ENCODE assay signal across 19 cellular contexts in the genomic region with DNA sequence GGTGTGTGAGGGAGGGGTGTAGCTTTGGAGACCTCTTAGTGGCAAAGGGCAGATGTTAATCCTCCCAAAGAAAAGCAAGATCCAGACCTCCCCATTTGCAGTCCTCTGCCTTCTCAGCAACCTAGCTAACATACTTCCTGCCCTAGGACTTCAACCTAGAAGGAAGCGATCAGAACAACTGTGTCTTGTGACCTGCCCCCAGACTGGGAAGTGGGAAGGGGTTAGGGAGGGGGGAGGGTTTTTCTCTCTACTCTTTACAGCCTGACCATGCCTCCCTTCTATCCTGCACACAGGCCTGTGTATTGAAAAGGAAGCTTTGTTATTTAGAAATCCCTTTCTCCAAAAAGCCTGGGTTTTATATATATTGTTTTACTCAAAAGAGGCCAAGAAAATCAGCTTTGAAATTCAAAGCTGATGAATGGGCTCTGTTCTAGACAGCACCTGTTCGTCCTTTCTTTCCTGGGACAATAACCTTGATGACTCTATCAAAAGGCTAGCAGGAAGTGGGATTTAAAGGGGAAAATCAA. TPM values are rescaled to one million over a fixed set of nuclear protein-coding genes. Genes with fewer than 3 reads are reported as not detected.
A peak's percentile ranks its signal among the peaks of the same experiment; 100 is the strongest.
DNase-seq lines count a peak whose midpoint lies in the region; ATAC-seq and TF ChIP-seq lines count a peak whose summit lies in the region.
"Had no signal": no experiment of that assay in that cellular context is flagged by ENCODE, and none has a peak within 500 bp of the region (broad histone marks: within the 10 kb centered on the region; RNA-seq: fewer than 3 reads in every experiment).

No MANE protein-coding gene starts in this region.

- no peak overlapping the region for H3K4me2 ChIP-seq in Loucy (ENCODE audit: low read depth, low read length, poor library complexity, severe bottlenecking)
- H3K4me2 ChIP-seq: smooth muscle cell had no signal

- no peak for DNase-seq in Calu3
- peak; percentile 12 for DNase-seq in UCSD-AML1 (lab: John Stamatoyannopoulos, UW; ENCODE audit: unreplicated experiment)
- peak; percentile 25 for DNase-seq in left kidney (ENCODE audit: low read depth, low spot score)
- no peak for DNase-seq in KG1 (lab: John Stamatoyannopoulos, UW)
- no peak for DNase-seq in activated CD4-positive, alpha-beta T cell treated with anti-CD3 and anti-CD28 coated beads, Interleukin-2, amount 10 ng/mL, durations not matched to agents 24 days and 14 days
- DNase-seq in CD4-positive, alpha-beta T cell = no peak
- DNase-seq: activated CD4-positive, alpha-beta T cell treated with anti-CD3 and anti-CD28 coated beads, Interleukin-2, amount 50 U/mL, for 1 hour; activated naive CD4-positive, alpha-beta T cell treated with Interleukin-2 at 50 U/mL for 16 hours; cerebellar nuclear complex; effector memory CD8-positive, alpha-beta T cell; GDM1; NCI-H1436 treated with DMSO at 0.1 percent for 48 hours; psoas muscle; testis had no signal

- CTCF ChIA-PET in Calu3 (lab: Charles Lee) = no interaction called here
- CTCF ChIA-PET in CD4-positive, alpha-beta T cell (lab: Charles Lee) = no interaction called here

- H3K4me1 Mint-ChIP-seq in Calu3 (ENCODE audit: low read depth, unreplicated experiment) = peaks cover 13% of the 10 kb centered on the region
- H3K4me1 Mint-ChIP-seq in activated CD4-positive, alpha-beta T cell treated with anti-CD3 and anti-CD28 coated beads, Interleukin-2, amount 10 ng/mL, durations not matched to agents 24 days and 14 days = no peaks in the 10 kb centered on the region
- no peaks in the 10 kb centered on the region for H3K4me1 Mint-ChIP-seq in CD4-positive, alpha-beta T cell (ENCODE audit: low read depth)

- H3K9me3 Mint-ChIP-seq in Calu3 (ENCODE audit: low read depth, unreplicated experiment) = no peaks in the 10 kb centered on the region
- H3K9me3 Mint-ChIP-seq in activated CD4-positive, alpha-beta T cell treated with anti-CD3 and anti-CD28 coated beads, Interleukin-2, amount 10 ng/mL, durations not matched to agents 24 days and 14 days = no peaks in the 10 kb centered on the region
- no peaks in the 10 kb centered on the region for H3K9me3 Mint-ChIP-seq in CD4-positive, alpha-beta T cell
- H3K9me3 Mint-ChIP-seq: effector memory CD8-positive, alpha-beta T cell had no signal

- no peaks in the 10 kb centered on the region for H3F3A ChIP-seq in Loucy (ENCODE audit: low read depth)

- H3K27me3 Mint-ChIP-seq in Calu3 (ENCODE audit: unreplicated experiment) = no peaks in the 10 kb centered on the region
- H3K27me3 Mint-ChIP-seq in activated CD4-positive, alpha-beta T cell treated with anti-CD3 and anti-CD28 coated beads, Interleukin-2, amount 10 ng/mL, durations not matched to agents 24 days and 14 days = no peaks in the 10 kb centered on the region
- no peaks in the 10 kb centered on the region for H3K27me3 Mint-ChIP-seq in CD4-positive, alpha-beta T cell
- H3K27me3 Mint-ChIP-seq: effector memory CD8-positive, alpha-beta T cell had no signal

- H3K4me3 ChIP-seq in Loucy (ENCODE audit: low read length, poor library complexity, severe bottlenecking) = no peak overlapping the region
- H3K4me3 ChIP-seq: GM12878, K562, psoas muscle, smooth muscle cell, testis had no signal

- ATAC-seq in GM18520 (IDR thresholded peaks at IDR 0.05; ENCODE audit: unreplicated experiment) = no peak
- no peak for ATAC-seq in CD4-positive, alpha-beta T cell (ENCODE audit: poor library complexity)
- ATAC-seq: effector memory CD8-positive, alpha-beta T cell; GM12878; K562; psoas muscle had no signal

- no peaks in the 10 kb centered on the region for H3K79me2 ChIP-seq in Loucy (ENCODE audit: insufficient read depth, low read length)

- POLR2A ChIA-PET in CD4-positive, alpha-beta T cell (lab: Charles Lee) = no interaction called here

- H2AFZ ChIP-seq in Loucy (ENCODE audit: low read length) = 0 out of 2 replicates have a peak overlapping the region, but pooled peaks have one; percentile 36

- H3K36me3 Mint-ChIP-seq in Calu3 (ENCODE audit: insufficient read depth, unreplicated experiment) = no peaks in the 10 kb centered on the region
- H3K36me3 Mint-ChIP-seq in activated CD4-positive, alpha-beta T cell treated with anti-CD3 and anti-CD28 coated beads, Interleukin-2, amount 10 ng/mL, durations not matched to agents 24 days and 14 days (ENCODE audit: low read depth) = no peaks in the 10 kb centered on the region
- peaks cover 9% of the 10 kb centered on the region for H3K36me3 Mint-ChIP-seq in CD4-positive, alpha-beta T cell (ENCODE audit: low read depth)

- H3K27ac Mint-ChIP-seq in Calu3 (ENCODE audit: unreplicated experiment) = peak overlapping the region; percentile 71
- H3K27ac Mint-ChIP-seq in activated CD4-positive, alpha-beta T cell treated with anti-CD3 and anti-CD28 coated beads, Interleukin-2, amount 10 ng/mL, durations not matched to agents 24 days and 14 days = no peak overlapping the region
- H3K27ac Mint-ChIP-seq in CD4-positive, alpha-beta T cell = no peak overlapping the region
- H3K27ac Mint-ChIP-seq: effector memory CD8-positive, alpha-beta T cell had no signal

- H3K9me2 ChIP-seq in Loucy (replicated peaks; ENCODE audit: low read depth, low read length) = no peaks in the 10 kb centered on the region

- no TSS peak for BruUV-seq in Calu3 (replicated peaks; lab: Mats Ljungman, UMichigan)

- no peaks in the 10 kb centered on the region for H3K4me1 ChIP-seq in Loucy (ENCODE audit: insufficient read depth, low read length, poor library complexity, severe bottlenecking)
- H3K4me1 ChIP-seq: psoas muscle, testis had no signal

- H3K9ac ChIP-seq in Loucy (ENCODE audit: low read depth, low read length, poor library complexity, severe bottlenecking) = no peak overlapping the region

- H3K4me3 Mint-ChIP-seq in Calu3 (ENCODE audit: low read depth, unreplicated experiment) = no peak overlapping the region
- H3K4me3 Mint-ChIP-seq in activated CD4-positive, alpha-beta T cell treated with anti-CD3 and anti-CD28 coated beads, Interleukin-2, amount 10 ng/mL, durations not matched to agents 24 days and 14 days = no peak overlapping the region
- no peak overlapping the region for H3K4me3 Mint-ChIP-seq in CD4-positive, alpha-beta T cell
- H3K4me3 Mint-ChIP-seq: effector memory CD8-positive, alpha-beta T cell had no signal

- H4K20me1 ChIP-seq in Loucy (ENCODE audit: insufficient read depth, low read length, poor library complexity, severe bottlenecking) = no peaks in the 10 kb centered on the region

- H3K27ac ChIP-seq in CD4-positive, alpha-beta T cell (ENCODE audit: low read depth, low read length) = no peak overlapping the region
- H3K27ac ChIP-seq: psoas muscle, testis had no signal

- no peaks in the 10 kb centered on the region for H3K27me3 ChIP-seq in Loucy (ENCODE audit: insufficient read depth, low read length, poor library complexity, severe bottlenecking)
- H3K27me3 ChIP-seq in CD4-positive, alpha-beta T cell (ENCODE audit: control insufficient read depth, insufficient read depth, low read length) = no peaks in the 10 kb centered on the region
- H3K27me3 ChIP-seq: testis had no signal

- TF ChIP-seq CTCF in Calu3 (IDR thresholded peaks at IDR 0.05; ENCODE audit: unreplicated experiment) (no peak), Loucy (conservative IDR thresholded peaks at IDR 0.05; ENCODE audit: low read length) (no peak)
- TF ChIP-seq CTCF in CD4-positive, alpha-beta T cell (IDR thresholded peaks at IDR 0.05) = no peak

- intact Hi-C loops in Calu3 (cut with micrococcal nuclease; ENCODE audit: unreplicated experiment) = no loop called here
- intact Hi-C loops in activated CD4-positive, alpha-beta T cell treated with anti-CD3 and anti-CD28 coated beads, Interleukin-2, amount 10 ng/mL, durations not matched to agents 24 days and 14 days (cut with micrococcal nuclease) = no loop called here
- intact Hi-C loops in CD4-positive, alpha-beta T cell (cut with DNase I, micrococcal nuclease) = no loop called here

- no peaks in the 10 kb centered on the region for H3K36me3 ChIP-seq in Loucy (ENCODE audit: insufficient read depth, low read length)

- no peaks in the 10 kb centered on the region for H3K9me3 ChIP-seq in Loucy (ENCODE audit: insufficient read depth, low read depth, low read length)
- H3K9me3 ChIP-seq in CD4-positive, alpha-beta T cell (ENCODE audit: control insufficient read depth, low read length) = no peaks in the 10 kb centered on the region
- H3K9me3 ChIP-seq: psoas muscle, testis had no signal

RNA-seq across cellular contexts. Expression of gene SMS, which starts 35.2 kb away (rescaled TPM):
- 215 and 225 TPM in 2 replicates for total RNA-seq in Calu3 (2022)
- 161 and 162 TPM in 2 replicates for total RNA-seq in activated CD4-positive, alpha-beta T cell treated with anti-CD3 and anti-CD28 coated beads, Interleukin-2, amount 10 ng/mL, durations not matched to agents 24 days and 14 days
- total RNA-seq in CD4-positive, alpha-beta T cell = 10 to 100 TPM; 17.8 to 19.6 TPM

RNA-seq across cellular contexts. Expression of gene YY2, which starts 49.5 kb away (rescaled TPM):
- 4.6 and 4.7 TPM in 2 replicates for total RNA-seq in Calu3 (2022)
- total RNA-seq in activated CD4-positive, alpha-beta T cell treated with anti-CD3 and anti-CD28 coated beads, Interleukin-2, amount 10 ng/mL, durations not matched to agents 24 days and 14 days = 1.4 and 2.2 TPM in 2 replicates
- 1 to 10 TPM; 1.0 to 1.2 TPM for total RNA-seq in CD4-positive, alpha-beta T cell

Comparison
In these comparisons a context has a peak if more than half of its experiments do, and no peak if none do; other contexts are left out.
1. DNase-seq: peak in UCSD-AML1 (single experiment) and left kidney (single experiment); none in Calu3 (single experiment), KG1 (single experiment), activated CD4-positive, alpha-beta T cell treated with anti-CD3 and anti-CD28 coated beads, Interleukin-2, amount 10 ng/mL, durations not matched to agents 24 days and 14 days (single experiment) and CD4-positive, alpha-beta T cell (0 of 10).